ENCODE assay signal across 18 cellular contexts in the genomic region with DNA sequence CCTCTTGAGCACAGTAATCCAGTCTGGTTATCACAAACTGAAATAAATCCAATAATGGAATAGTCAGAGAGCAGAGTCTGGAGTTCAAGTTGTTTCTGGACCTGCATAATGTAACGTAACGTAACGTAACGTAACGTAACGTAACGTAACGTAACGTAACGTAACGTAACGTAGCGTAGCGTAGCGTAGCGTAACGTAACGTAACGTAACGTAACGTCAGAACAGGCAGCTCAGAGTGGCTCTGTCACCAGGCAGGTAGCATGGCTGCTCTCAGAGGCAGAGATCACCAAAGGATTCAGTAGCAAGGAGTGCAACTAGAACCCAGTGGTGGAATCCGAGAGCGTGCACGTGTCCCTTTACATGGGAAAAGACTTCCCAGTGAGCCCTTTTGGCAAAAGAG.
DNase-seq lines count a peak whose midpoint lies in the region; ATAC-seq, FAIRE-seq and TF ChIP-seq lines count a peak whose summit lies in the region.
"Had no signal": no experiment of that assay in that cellular context is flagged by ENCODE, and none has a peak within 500 bp of the region (broad histone marks: within the 10 kb centered on the region; RNA-seq: fewer than 3 reads in every experiment).

No MANE protein-coding gene starts in this region.

- no peak overlapping the region; the same call in 1 of the 2 replicates for H2AK5ac ChIP-seq in H1 (ENCODE audit: low read depth, low read length)

- intact Hi-C loops in PC-9 (cut with micrococcal nuclease; ENCODE audit: unreplicated experiment) (no loop called here), psoas muscle (cut with DNase I) (no loop called here)
- intact Hi-C loops in activated CD8-positive, alpha-beta T cell treated with anti-CD3 and anti-CD28 coated beads for 36 hours (cut with micrococcal nuclease), result no loop called here

- H2BK12ac ChIP-seq in H1 (ENCODE audit: low read depth, low read length), result no peak overlapping the region

- H3K27ac ChIP-seq in AG04450 (ENCODE audit: low read depth, low read length) (peak overlapping the region; percentile 96), PC-9 (peak overlapping the region; percentile 73), H1 (ENCODE audit: low read depth, low read length) (no peak overlapping the region), psoas muscle (no peak overlapping the region)

- H3K56ac ChIP-seq in H1 (replicated peaks; ENCODE audit: insufficient read length, low read depth, low read length), result no peak overlapping the region

- H4K20me1 ChIP-seq in PC-9 (ENCODE audit: insufficient read depth), result no peaks in the 10 kb centered on the region; the same call in 1 of the 2 replicates
- H4K20me1 ChIP-seq in H1 (replicated peaks in 1 of 2; ENCODE audit: control insufficient read depth in 1 of 2, insufficient read depth in 2 of 2, low read length in 2 of 2), result no peaks in the 10 kb centered on the region

- no peak overlapping the region for H2BK20ac ChIP-seq in H1 (ENCODE audit: low read length)

- H3K9me3 ChIP-seq in AG04450 (ENCODE audit: control insufficient read depth, insufficient read depth, low read length) (no peaks in the 10 kb centered on the region), PC-9 (ENCODE audit: insufficient read depth, low read depth) (peaks cover 3% of the 10 kb centered on the region; the same call in 1 of the 2 replicates), H1 (ENCODE audit: insufficient read depth in 2 of 2, low read depth in 1 of 2, low read length in 1 of 2) (no peaks in the 10 kb centered on the region), psoas muscle (peaks cover 7% of the 10 kb centered on the region)
- H3K9me3 ChIP-seq: SK-N-SH had no signal

- DNase-seq in AG04450 (ENCODE audit: low read depth, low spot score) (no peak), PC-9 (no peak), H1 (ENCODE audit: low read depth in 1 of 2, low spot score in 2 of 2) (no peak), psoas muscle (no peak), RPMI8226 (no peak), NCI-H1694 (lab: John Stamatoyannopoulos, UW) (no peak)
- DNase-seq in activated CD8-positive, alpha-beta T cell treated with anti-CD3 and anti-CD28 coated beads for 36 hours, result no peak
- DNase-seq: C1 segment of cervical spinal cord, DMS79 treated with DMSO at 0.1 percent for 48 hours, KG1, NCI-H1105 treated with DMSO at 0.1 percent for 48 hours, NCI-H187 treated with DMSO at 0.1 percent for 48 hours, NCI-H748 treated with DMSO at 0.1 percent for 48 hours, OCI-M1, SK-N-SH had no signal

- no peaks in the 10 kb centered on the region for H3K79me1 ChIP-seq in H1 (ENCODE audit: low read depth, low read length)

- TF ChIP-seq POLR2A in H1 (IDR thresholded peaks at IDR 0.05; ENCODE audit: control extremely low read depth in 1 of 2, low read depth in 2 of 2, low read length in 2 of 2), result no peak

- no peak overlapping the region; the same call in 1 of the 2 replicates for H2BK5ac ChIP-seq in H1 (ENCODE audit: low read depth, low read length)

- no peak overlapping the region for H2BK120ac ChIP-seq in H1 (replicated peaks; ENCODE audit: low read depth, low read length)

- no peak overlapping the region for H3K4me3 Mint-ChIP-seq in activated CD8-positive, alpha-beta T cell treated with anti-CD3 and anti-CD28 coated beads for 36 hours

- no peak overlapping the region for H4K8ac ChIP-seq in H1 (ENCODE audit: extremely low read depth, insufficient read depth, low read length)

- no peak for TF ChIP-seq EP300 in H1 (IDR thresholded peaks at IDR 0.05; ENCODE audit: borderline replicate concordance in 1 of 2, low read depth in 2 of 2, low read length in 2 of 2)

- H3K27ac Mint-ChIP-seq in activated CD8-positive, alpha-beta T cell treated with anti-CD3 and anti-CD28 coated beads for 36 hours, result no peak overlapping the region

- H4K91ac ChIP-seq in H1 (replicated peaks; ENCODE audit: insufficient read length, low read length), result no peak overlapping the region

- no peaks in the 10 kb centered on the region for H3K4me1 Mint-ChIP-seq in activated CD8-positive, alpha-beta T cell treated with anti-CD3 and anti-CD28 coated beads for 36 hours (ENCODE audit: low read depth)

- no peak overlapping the region for H3K18ac ChIP-seq in H1 (ENCODE audit: extremely low read depth, low read length)

- H3K4me1 ChIP-seq in PC-9 (replicated peaks; ENCODE audit: insufficient read depth) (peaks cover 41% of the 10 kb centered on the region), H1 (replicated peaks in 1 of 4; ENCODE audit: control insufficient read depth in 3 of 4, insufficient read depth in 4 of 4, low read length in 3 of 4) (no peaks in the 10 kb centered on the region), psoas muscle (peaks cover 5% of the 10 kb centered on the region)

- H3K36me3 Mint-ChIP-seq in activated CD8-positive, alpha-beta T cell treated with anti-CD3 and anti-CD28 coated beads for 36 hours (ENCODE audit: low read depth), result no peaks in the 10 kb centered on the region

- H3K4me3 ChIP-seq in AG04450 (ENCODE audit: low read depth, low read length) (no peak overlapping the region), PC-9 (no peak overlapping the region), H1 (ENCODE audit: extremely low read depth in 1 of 4, insufficient read depth in 2 of 4, low read depth in 3 of 4, low read length in 4 of 4) (no peak overlapping the region), psoas muscle (peak overlapping the region; percentile 52)

- H3K23me2 ChIP-seq in H1 (ENCODE audit: low read depth, low read length), result no peaks in the 10 kb centered on the region

- H3K9me3 Mint-ChIP-seq in activated CD8-positive, alpha-beta T cell treated with anti-CD3 and anti-CD28 coated beads for 36 hours, result no peaks in the 10 kb centered on the region

- H3K4ac ChIP-seq in H1 (replicated peaks; ENCODE audit: insufficient read length, low read depth, low read length), result no peak overlapping the region

- H2AFZ ChIP-seq in PC-9, result no peak overlapping the region
- H2AFZ ChIP-seq in H1 (ENCODE audit: low read length), result no peak overlapping the region

- H3F3A ChIP-seq in PC-9 (ENCODE audit: insufficient read depth, low read depth), result peaks cover 23% of the 10 kb centered on the region; the same call in 1 of the 2 replicates

- TF ChIP-seq CTCF in AG04450 (IDR thresholded peaks at IDR 0.05; ENCODE audit: low read depth, low read length), result no peak
- TF ChIP-seq CTCF in PC-9 (conservative IDR thresholded peaks at IDR 0.05), result no peak
- no peak for TF ChIP-seq CTCF in H1 (IDR thresholded peaks at IDR 0.05; ENCODE audit: control extremely low read depth in 1 of 3, insufficient read depth in 1 of 3, low read depth in 1 of 3, low read length in 3 of 3)
- TF ChIP-seq CTCF in psoas muscle (IDR thresholded peaks at IDR 0.05), result no peak
- TF ChIP-seq CTCF in activated CD8-positive, alpha-beta T cell treated with anti-CD3 and anti-CD28 coated beads for 36 hours (IDR thresholded peaks at IDR 0.05), result no peak

- TF ChIP-seq RAD21 in H1 (IDR thresholded peaks at IDR 0.05 in 1 of 2, conservative IDR thresholded peaks at IDR 0.05 in 1 of 2; ENCODE audit: low read depth in 2 of 2, low read length in 2 of 2), result no peak

- CTCF ChIA-PET in AG04450 (lab: Charles Lee) (no interaction called here), PC-9 (lab: Charles Lee) (no interaction called here), H1 (lab: Charles Lee; ENCODE audit: partially characterized antibody) (interaction anchor here (1.0 to 1.5 kb wide), 4 partner anchors 9 to 54 kb away, joined by 3 to 5 read pairs (median 4); no protein-coding TSS in a partner anchor)
- CTCF ChIA-PET in activated CD8-positive, alpha-beta T cell treated with anti-CD3 and anti-CD28 coated beads for 36 hours (lab: Charles Lee), result no interaction called here

- no peaks in the 10 kb centered on the region for H3K9me2 ChIP-seq in PC-9 (ENCODE audit: insufficient read depth)
- H3K9me2 ChIP-seq: SK-N-SH had no signal

- H3K79me2 ChIP-seq in PC-9 (ENCODE audit: low read depth), result no peaks in the 10 kb centered on the region
- H3K79me2 ChIP-seq in H1 (ENCODE audit: control insufficient read depth in 1 of 2, insufficient read depth in 2 of 2, low read length in 2 of 2), result no peaks in the 10 kb centered on the region

- no peak overlapping the region for H3K9ac ChIP-seq in H1 (replicated peaks in 1 of 4; ENCODE audit: extremely low read depth in 1 of 4, low read depth in 3 of 4, low read length in 3 of 4)
- H3K9ac ChIP-seq: SK-N-SH had no signal

- no peak overlapping the region for H3K14ac ChIP-seq in H1 (ENCODE audit: insufficient read length)

- FAIRE-seq in H1 (lab: Jason Lieb, UNC), result no peak
- FAIRE-seq: G401.6 had no signal

- POLR2A ChIA-PET in AG04450 (lab: Yijun Ruan, JAX) (interaction anchor here (0.9 kb wide), 1 partner anchor 89 kb away, joined by 3 read pairs; no protein-coding TSS in a partner anchor), PC-9 (lab: Charles Lee; ENCODE audit: unreplicated experiment) (interaction anchor here (0.6 kb wide), 1 partner anchor 161 kb away, joined by 5 read pairs; no protein-coding TSS in a partner anchor), H1 (lab: Charles Lee; ENCODE audit: partially characterized antibody) (interaction anchor here (1.2 kb wide), 1 partner anchor 8 kb away, joined by 5 read pairs; no protein-coding TSS in a partner anchor)
- POLR2A ChIA-PET in activated CD8-positive, alpha-beta T cell treated with anti-CD3 and anti-CD28 coated beads for 36 hours (lab: Charles Lee), result no interaction called here

- ATAC-seq in psoas muscle (peak; percentile 62 to 85 (median 70)), HG02840 (IDR thresholded peaks at IDR 0.05; ENCODE audit: low FRiP score, unreplicated experiment) (no peak)
- ATAC-seq in activated CD8-positive, alpha-beta T cell treated with anti-CD3 and anti-CD28 coated beads for 36 hours, result no peak
- ATAC-seq: Right ventricle myocardium inferior had no signal

- H3K4me2 ChIP-seq in PC-9 (no peak overlapping the region), H1 (ENCODE audit: insufficient read depth in 1 of 2, low read depth in 2 of 2, low read length in 2 of 2) (no peak overlapping the region)
- H3K4me2 ChIP-seq: SK-N-SH had no signal

- 0 out of 2 replicates have a peak overlapping the region, but pooled peaks have one; percentile 54 for H2BK15ac ChIP-seq in H1 (ENCODE audit: low read length)

- 96% methylated on average over 24 of the region's 24 CpGs; no CpG with 5 or more reads in 1 of the 2 experiments for WGBS in H1 (ENCODE audit: extremely low coverage in 1 of 2, insufficient coverage in 1 of 2, insufficient read length in 1 of 2, insufficient replicate concordance in 2 of 2, low coverage in 1 of 2, low lambda C conversion rate in 2 of 2, missing lambda C conversion rate in 1 of 2), 2 experiments
- 29 to 39% (median 37%) methylated on average over 24 of the region's 24 CpGs for WGBS in psoas muscle, 3 donors

- H3K27me3 ChIP-seq in AG04450 (ENCODE audit: control insufficient read depth, insufficient read depth, low read length) (no peaks in the 10 kb centered on the region), PC-9 (ENCODE audit: insufficient read depth, low read depth) (no peaks in the 10 kb centered on the region), H1 (replicated peaks in 1 of 4; ENCODE audit: control insufficient read depth in 3 of 4, extremely low read depth in 1 of 4, insufficient read depth in 3 of 4, low read length in 3 of 4) (no peaks in the 10 kb centered on the region), psoas muscle (ENCODE audit: insufficient read depth in 3 of 3, low read length in 2 of 3) (peaks cover 0 to 19% (median 0%) of the 10 kb centered on the region in 3 donors)

- peaks cover 4% of the 10 kb centered on the region for H3K27me3 Mint-ChIP-seq in activated CD8-positive, alpha-beta T cell treated with anti-CD3 and anti-CD28 coated beads for 36 hours

- H3K36me3 ChIP-seq in PC-9 (ENCODE audit: low read depth) (no peaks in the 10 kb centered on the region), H1 (ENCODE audit: control insufficient read depth in 2 of 4, insufficient read depth in 4 of 4, low read length in 3 of 4) (no peaks in the 10 kb centered on the region), psoas muscle (ENCODE audit: insufficient read depth in 1 of 2, low read depth in 1 of 2) (no peaks in the 10 kb centered on the region)

- H3K23ac ChIP-seq in H1 (ENCODE audit: insufficient read length), result no peak overlapping the region

- no TSS peak for BruUV-seq in PC-9 (replicated peaks; lab: Mats Ljungman, UMichigan)

- H4K5ac ChIP-seq in H1 (ENCODE audit: insufficient read length, low read depth, low read length), result no peak overlapping the region

Comparison
In these comparisons a context has a peak if more than half of its experiments do, and no peak if none do; other contexts are left out.
1. H3K27ac ChIP-seq: peak in AG04450 (single experiment) and PC-9 (single experiment); none in H1 (single experiment) and psoas muscle (single experiment).
2. ATAC-seq: peak in psoas muscle (4 of 4); none in HG02840 (single experiment) and activated CD8-positive, alpha-beta T cell treated with anti-CD3 and anti-CD28 coated beads for 36 hours (single experiment).